In the genomic region with DNA sequence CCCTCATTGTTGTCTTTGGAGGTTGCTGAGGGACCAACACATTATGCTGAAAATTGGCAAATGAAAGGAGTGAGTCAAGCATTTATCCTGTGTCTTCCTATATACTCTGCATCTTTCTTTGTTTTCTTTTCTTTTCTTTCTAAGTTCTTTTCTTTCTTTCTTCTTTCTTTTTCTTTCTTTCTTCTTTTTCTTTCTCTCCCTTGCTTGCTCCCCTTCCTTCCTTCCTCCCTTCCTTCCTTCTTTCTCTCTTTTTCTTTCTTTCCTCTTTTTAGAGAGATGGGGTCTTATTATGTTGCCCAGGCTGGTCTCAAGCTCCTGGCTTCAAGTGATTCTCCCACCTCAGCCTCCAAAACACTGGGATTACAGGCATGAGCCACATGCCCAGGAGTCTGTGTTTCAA, we compare ENCODE assay signal across 19 cellular contexts. TPM values are rescaled to one million over a fixed set of nuclear protein-coding genes. Genes with fewer than 3 reads are reported as not detected.
DNase-seq lines count a peak whose midpoint lies in the region; ATAC-seq and TF ChIP-seq lines count a peak whose summit lies in the region.
"Had no signal": no experiment of that assay in that cellular context is flagged by ENCODE, and none has a peak within 500 bp of the region (broad histone marks: within the 10 kb centered on the region; RNA-seq: fewer than 3 reads in every experiment).

No MANE protein-coding gene starts in this region.

- H4K20me1 ChIP-seq in BLaER1 treated with 17β-estradiol and CSF1 and Interleukin-3, amounts not matched to agents 10 nM and 100 nM = no peaks in the 10 kb centered on the region
- H4K20me1 ChIP-seq in osteoblast (ENCODE audit: insufficient read depth, low read length) = no peaks in the 10 kb centered on the region

- no peak overlapping the region for H3K4me3 ChIP-seq in BLaER1 treated with 17β-estradiol and CSF1 and Interleukin-3, amounts not matched to agents 10 nM and 100 nM
- H3K4me3 ChIP-seq in endodermal cell (ENCODE audit: low read length) (no peak overlapping the region), osteoblast (ENCODE audit: insufficient read depth, low read length) (no peak overlapping the region), H7 (ENCODE audit: insufficient read depth, low read depth, low read length) (no peak overlapping the region)
- H3K4me3 ChIP-seq: GM12878, GM23248, HAP-1 had no signal

- H3K27me3 ChIP-seq in BLaER1 treated with 17β-estradiol and CSF1 and Interleukin-3, amounts not matched to agents 10 nM and 100 nM = no peaks in the 10 kb centered on the region
- H3K27me3 ChIP-seq in endodermal cell (ENCODE audit: control insufficient read depth, insufficient read depth, low read length, poor library complexity, severe bottlenecking) (no peaks in the 10 kb centered on the region), osteoblast (ENCODE audit: insufficient read depth, low read length) (no peaks in the 10 kb centered on the region), H7 (ENCODE audit: control insufficient read depth, insufficient read depth, low read length) (no peaks in the 10 kb centered on the region)

- H3K27me3 Mint-ChIP-seq in T-helper 17 cell (peaks cover 12% of the 10 kb centered on the region), endodermal cell (ENCODE audit: insufficient read depth) (no peaks in the 10 kb centered on the region)
- H3K27me3 Mint-ChIP-seq: B cell had no signal

- peaks cover 0 to 4% (median 0%) of the 10 kb centered on the region in 11 experiments; a peak in 1 of 22 replicates for H3K9me3 ChIP-seq in BLaER1 treated with 17β-estradiol and CSF1 and Interleukin-3, amounts not matched to agents 10 nM and 100 nM (replicated peaks in 1 of 11)
- H3K9me3 ChIP-seq in T-helper 17 cell (ENCODE audit: control insufficient read depth, low read length, poor library complexity, severe bottlenecking) (no peaks in the 10 kb centered on the region), endodermal cell (ENCODE audit: control insufficient read depth, low read length) (no peaks in the 10 kb centered on the region), osteoblast (ENCODE audit: low read depth, low read length) (no peaks in the 10 kb centered on the region)
- H3K9me3 ChIP-seq: Caco-2, HAP-1 had no signal

- H3K9me3 Mint-ChIP-seq in endodermal cell = no peaks in the 10 kb centered on the region
- H3K9me3 Mint-ChIP-seq: CD4-positive, alpha-beta memory T cell had no signal

- TF ChIP-seq CTCF in endodermal cell (conservative IDR thresholded peaks at IDR 0.05) (no peak), osteoblast (IDR thresholded peaks at IDR 0.05; ENCODE audit: extremely low read depth, low read depth, low read length) (no peak)

- H3K4me1 ChIP-seq in BLaER1 treated with 17β-estradiol and CSF1 and Interleukin-3, amounts not matched to agents 10 nM and 100 nM = peaks cover 0 to 20% (median 14%) of the 10 kb centered on the region in 10 experiments; a peak in 14 of 20 replicates
- H3K4me1 ChIP-seq in endodermal cell (ENCODE audit: control insufficient read depth, insufficient read depth, low read length) = no peaks in the 10 kb centered on the region
- H3K4me1 ChIP-seq in osteoblast (ENCODE audit: insufficient read depth, low read length) = no peaks in the 10 kb centered on the region
- H3K4me1 ChIP-seq: HAP-1 had no signal

- H3K27ac Mint-ChIP-seq in T-helper 17 cell (peak overlapping the region; percentile 39), endodermal cell (no peak overlapping the region)
- H3K27ac Mint-ChIP-seq: B cell had no signal

- H2AFZ ChIP-seq in osteoblast (ENCODE audit: low read length) = no peak overlapping the region
- H2AFZ ChIP-seq: GM23248 had no signal

- peaks cover 5% of the 10 kb centered on the region for H3K4me1 Mint-ChIP-seq in T-helper 17 cell
- peaks cover 4% of the 10 kb centered on the region for H3K4me1 Mint-ChIP-seq in endodermal cell
- H3K4me1 Mint-ChIP-seq: B cell; CD4-positive, alpha-beta memory T cell had no signal

- no peaks in the 10 kb centered on the region for H3K36me3 ChIP-seq in BLaER1 treated with 17β-estradiol and CSF1 and Interleukin-3, amounts not matched to agents 10 nM and 100 nM
- H3K36me3 ChIP-seq in endodermal cell (ENCODE audit: control insufficient read depth, insufficient read depth, low read length) (no peaks in the 10 kb centered on the region), osteoblast (ENCODE audit: insufficient read depth, low read length) (no peaks in the 10 kb centered on the region), H7 (replicated peaks; ENCODE audit: control insufficient read depth, insufficient read depth, low read length) (no peaks in the 10 kb centered on the region)
- H3K36me3 ChIP-seq: HAP-1 had no signal

- H3K79me2 ChIP-seq in osteoblast (ENCODE audit: insufficient read depth, low read length) = no peaks in the 10 kb centered on the region

- no peak for ATAC-seq in T-helper 17 cell
- no peak for ATAC-seq in HG03196 (IDR thresholded peaks at IDR 0.05; ENCODE audit: unreplicated experiment)
- ATAC-seq in HG02642 (IDR thresholded peaks at IDR 0.05; ENCODE audit: poor library complexity, unreplicated experiment) = no peak
- ATAC-seq: GM12878 had no signal

- H3K4me2 ChIP-seq in BLaER1 treated with 17β-estradiol and CSF1 and Interleukin-3, amounts not matched to agents 10 nM and 100 nM = peak overlapping the region in 8 of 11 experiments; percentile 13 to 47 (median 28); a peak in 11 of 22 replicates
- H3K4me2 ChIP-seq in osteoblast (ENCODE audit: insufficient read depth, low read length) = no peak overlapping the region

- H3K36me3 Mint-ChIP-seq in T-helper 17 cell (ENCODE audit: low read depth) (peaks cover 3% of the 10 kb centered on the region), endodermal cell (ENCODE audit: low read depth) (no peaks in the 10 kb centered on the region)

- no peak overlapping the region for H3K9ac ChIP-seq in BLaER1 treated with 17β-estradiol and CSF1 and Interleukin-3, amounts not matched to agents 10 nM and 100 nM
- no peak overlapping the region for H3K9ac ChIP-seq in endodermal cell (ENCODE audit: extremely low read depth, low read length, poor library complexity, severe bottlenecking)
- H3K9ac ChIP-seq: GM23248 had no signal

- no peak overlapping the region for H3K27ac ChIP-seq in BLaER1 treated with 17β-estradiol and CSF1 and Interleukin-3, amounts not matched to agents 10 nM and 100 nM
- H3K27ac ChIP-seq in endodermal cell (ENCODE audit: low read depth, low read length) (no peak overlapping the region), osteoblast (ENCODE audit: low read depth, low read length) (no peak overlapping the region)
- H3K27ac ChIP-seq: GM23248 had no signal

- H3K4me3 Mint-ChIP-seq in T-helper 17 cell (no peak overlapping the region), endodermal cell (no peak overlapping the region)
- H3K4me3 Mint-ChIP-seq: B cell; CD4-positive, alpha-beta memory T cell had no signal

- DNase-seq in T-helper 17 cell = no peak
- DNase-seq in endodermal cell = peak; percentile 11
- DNase-seq in osteoblast (ENCODE audit: insufficient read length, low spot score, missing footprints) = peak; percentile 43
- no peak for DNase-seq in activated gamma-delta T cell (lab: John Stamatoyannopoulos, UW)
- no peak for DNase-seq in H7
- DNase-seq: C1 segment of cervical spinal cord; Caco-2; CD4-positive, alpha-beta memory T cell; DMS153; DMS79; EL; GDM1; GM23248 had no signal

RNA-seq across cellular contexts. Expression of a gene that starts 28.3 kb away (rescaled TPM):
- total RNA-seq in T-helper 17 cell = 10 to 100 TPM; 24.4 to 24.8 TPM
- total RNA-seq in endodermal cell = 10 to 100 TPM; 19.5 to 23.4 TPM
- polyA plus RNA-seq in endodermal cell (2013, experiment 1 of 2) = 27.2 TPM
- 25.9 TPM for polyA plus RNA-seq in endodermal cell (2013, experiment 2 of 2)
- total RNA-seq in osteoblast = 31.8 and 35.8 TPM in 2 replicates
- total RNA-seq in H7 (2014; rRNA removed; shearing (Covaris generic)) = 8.7 and 11.6 TPM in 2 replicates

RNA-seq across cellular contexts. Expression of a gene that starts 57.2 kb away (rescaled TPM):
- total RNA-seq in T-helper 17 cell = 100 to 1,000 TPM; 440 to 563 TPM
- 100 to 1,000 TPM; 517 to 556 TPM for total RNA-seq in endodermal cell
- polyA plus RNA-seq in endodermal cell (2013, experiment 1 of 2) = 401 TPM
- 378 TPM for polyA plus RNA-seq in endodermal cell (2013, experiment 2 of 2)
- 214 and 240 TPM in 2 replicates for total RNA-seq in osteoblast
- total RNA-seq in H7 (2014; rRNA removed; shearing (Covaris generic)) = 249 and 277 TPM in 2 replicates

Comparison
In these comparisons a context has a peak if more than half of its experiments do, and no peak if none do; other contexts are left out.
1. DNase-seq: peak in endodermal cell (single experiment) and osteoblast (single experiment); none in T-helper 17 cell (0 of 3), activated gamma-delta T cell (single experiment) and H7 (single experiment).